Comparison of ENCODE assay signal across 9 cellular contexts in the genomic region with DNA sequence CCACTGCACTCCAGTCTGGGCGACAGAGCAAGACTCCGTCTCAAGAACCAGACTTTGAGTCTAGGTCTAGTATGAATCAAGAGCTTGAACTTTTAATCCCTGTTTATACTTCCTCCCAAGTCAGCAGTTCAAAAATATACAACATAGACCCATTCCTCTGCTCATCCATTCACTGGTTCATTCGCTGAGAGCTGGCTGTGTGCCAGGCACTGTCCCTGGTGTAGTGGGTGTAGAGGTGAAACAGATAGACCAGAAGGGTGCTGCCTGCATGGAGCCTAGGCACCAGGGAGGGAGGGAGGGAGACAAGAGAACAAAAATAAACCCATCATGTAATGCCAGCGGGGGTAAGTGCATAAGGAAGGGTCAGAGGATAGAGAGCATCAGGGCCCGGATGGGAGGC. TPM values are rescaled to one million over a fixed set of nuclear protein-coding genes. Genes with fewer than 3 reads are reported as not detected.
"Had no signal": no experiment of that assay in that cellular context is flagged by ENCODE, and none has a peak within 500 bp of the region (broad histone marks: within the 10 kb centered on the region; RNA-seq: fewer than 3 reads in every experiment).

No MANE protein-coding gene starts in this region.

- H3K27me3 Mint-ChIP-seq: IgD-negative memory B cell had no signal

- DNase-seq: H9, HCEC 1CT, KBM-7 had no signal

- H3K4me3 ChIP-seq: GM23338 had no signal

- ATAC-seq: GM23338, HepG2 had no signal

- H2AFZ ChIP-seq: GM23338 had no signal

- H3K27ac Mint-ChIP-seq: GM23338, H9, IgD-negative memory B cell had no signal

- H3K36me3 Mint-ChIP-seq: IgD-negative memory B cell had no signal

- H3K4me3 Mint-ChIP-seq: GM23338, H9, IgD-negative memory B cell had no signal

- H3K4me1 Mint-ChIP-seq: IgD-negative memory B cell had no signal

- H3K27ac ChIP-seq: HL-60 had no signal

- FAIRE-seq: H1, H54, HepG2 had no signal

- H3K4me2 ChIP-seq: GM23338 had no signal

RNA-seq across cellular contexts. Expression of a gene that starts 25.5 kb away (rescaled TPM):
- polyA plus RNA-seq: IgD-negative memory B cell had no signal
